ENCODE assay signal across 13 cellular contexts in genomic region chr2:209145941-209146681, GRCh38.
DNase-seq lines count a peak whose midpoint lies in the region; ATAC-seq and TF ChIP-seq lines count a peak whose summit lies in the region.
"Had no signal": no experiment of that assay in that cellular context is flagged by ENCODE, and none has a peak within 500 bp of the region (broad histone marks: within the 10 kb centered on the region; RNA-seq: fewer than 3 reads in every experiment).

No MANE protein-coding gene starts in this region.

- intact Hi-C loops in stomach (cut with DNase I; ENCODE audit: low total_unique reads): no loop called here

- DNase-seq in medulla oblongata (ENCODE audit: extremely low spot score) (peak; percentile 73), GOT3 (lab: John Stamatoyannopoulos, UW) (no peak), stomach (no peak)
- DNase-seq: cortex of kidney; DMS53; NCI-H1930; stimulated activated CD4-positive, alpha-beta T cell treated with anti-CD3 and anti-CD28 coated beads, Interleukin-4, amount 100 ng/mL, for 24 hours; stimulated activated naive B cell treated with anti-CD40 and anti-IgM and Interleukin-4, amounts not matched to agents 10 μg/mL and 1 μg/mL and 100 μg/mL, for 72 hours had no signal

- H3K4me1 ChIP-seq in HUES64 (ENCODE audit: insufficient read depth, low read length) (peaks cover 30% of the 10 kb centered on the region), stomach (no peaks in the 10 kb centered on the region)

- H3K9me3 ChIP-seq in HUES64 (ENCODE audit: insufficient read depth, low read depth, low read length) (no peaks in the 10 kb centered on the region), stomach (no peaks in the 10 kb centered on the region)

- no peak for TF ChIP-seq POLR2A in GM18505 (IDR thresholded peaks at IDR 0.05; ENCODE audit: borderline replicate concordance, extremely low read depth, insufficient read depth, insufficient read length)
- no peak for TF ChIP-seq POLR2A in stomach (IDR thresholded peaks at IDR 0.05)

- H3K27ac ChIP-seq in HUES64 (ENCODE audit: low read depth, low read length): peak overlapping the region; percentile 78; the same call in 1 of the 2 replicates
- H3K27ac ChIP-seq in cingulate gyrus (ENCODE audit: low read depth, low read length): peak overlapping the region; percentile 19
- H3K27ac ChIP-seq in stomach: peak overlapping the region in 1 of 5 donors; percentile 42

- TF ChIP-seq EP300 in stomach (IDR thresholded peaks at IDR 0.05): no peak

- no peak for TF ChIP-seq CTCF in stomach (IDR thresholded peaks at IDR 0.05)

- 81% methylated on average over 7 of the region's 7 CpGs for WGBS in HUES64
- WGBS in stomach, 5 donors: 55 to 74% (median 65%) methylated on average over 7 of the region's 7 CpGs

- H3K9ac ChIP-seq in HUES64 (ENCODE audit: low read depth, low read length): no peak overlapping the region

- ATAC-seq in GM21360 (IDR thresholded peaks at IDR 0.05; ENCODE audit: unreplicated experiment): peak; percentile 34
- ATAC-seq in GM18505 (IDR thresholded peaks at IDR 0.05; ENCODE audit: unreplicated experiment): no peak
- ATAC-seq in HG02623 (IDR thresholded peaks at IDR 0.05; ENCODE audit: unreplicated experiment): no peak

- H3K27me3 ChIP-seq in HUES64 (ENCODE audit: insufficient read depth, low read length): no peaks in the 10 kb centered on the region
- H3K27me3 ChIP-seq in stomach: no peaks in the 10 kb centered on the region

- H3K4me3 ChIP-seq in HUES64 (ENCODE audit: low read length): no peak overlapping the region
- H3K4me3 ChIP-seq in stomach: no peak overlapping the region

- H3K36me3 ChIP-seq in HUES64 (ENCODE audit: insufficient read depth, low read length): no peaks in the 10 kb centered on the region
- H3K36me3 ChIP-seq in stomach: no peaks in the 10 kb centered on the region
